In the genomic region with DNA sequence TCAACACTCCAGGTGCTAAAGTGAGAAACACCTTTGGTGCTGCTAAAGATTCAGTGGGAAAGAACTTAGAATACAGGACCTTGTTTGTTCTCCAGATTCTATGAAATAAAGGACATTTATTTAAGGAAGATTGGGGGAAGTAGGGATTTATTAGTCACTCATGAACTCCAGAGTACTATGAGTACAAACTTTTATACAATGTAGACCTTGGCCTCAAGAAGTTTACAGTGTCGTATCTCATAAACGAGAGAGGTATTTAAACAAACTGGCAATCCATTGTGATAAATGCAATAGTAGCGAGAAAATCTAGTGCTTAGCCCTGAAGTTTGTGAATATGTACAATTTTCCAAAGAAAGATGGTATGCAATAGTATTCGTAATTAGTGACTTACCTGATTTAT, we compare ENCODE assay signal across 15 cellular contexts. TPM values are rescaled to one million over a fixed set of nuclear protein-coding genes. Genes with fewer than 3 reads are reported as not detected.
A peak's percentile ranks its signal among the peaks of the same experiment; 100 is the strongest.
DNase-seq lines count a peak whose midpoint lies in the region; ATAC-seq and TF ChIP-seq lines count a peak whose summit lies in the region.
"Had no signal": no experiment of that assay in that cellular context is flagged by ENCODE, and none has a peak within 500 bp of the region (broad histone marks: within the 10 kb centered on the region; RNA-seq: fewer than 3 reads in every experiment).

No MANE protein-coding gene starts in this region.

- H3K4me1 ChIP-seq in mucosa of descending colon (ENCODE audit: low read depth): peaks cover 5% of the 10 kb centered on the region
- H3K4me1 ChIP-seq in subcutaneous abdominal adipose tissue (ENCODE audit: control insufficient read depth in 5 of 5, insufficient read depth in 5 of 5, low read length in 5 of 5): peaks cover 8 to 37% (median 28%) of the 10 kb centered on the region in 5 donors

- H3K4me3 ChIP-seq in coronary artery (no peak overlapping the region), mucosa of descending colon (no peak overlapping the region), subcutaneous abdominal adipose tissue (ENCODE audit: low read depth in 1 of 5, low read length in 5 of 5) (no peak overlapping the region)
- H3K4me3 ChIP-seq: MG63 had no signal

- H3K9me3 ChIP-seq in mucosa of descending colon: no peaks in the 10 kb centered on the region
- H3K9me3 ChIP-seq in subcutaneous abdominal adipose tissue (ENCODE audit: control insufficient read depth in 5 of 5, low read length in 5 of 5): no peaks in the 10 kb centered on the region
- H3K9me3 ChIP-seq: MG63 had no signal

- ATAC-seq in mucosa of descending colon (peak; percentile 84), HG02973 (IDR thresholded peaks at IDR 0.05; ENCODE audit: unreplicated experiment) (no peak)

- H3K27ac ChIP-seq in coronary artery (peak overlapping the region; percentile 4 to 76), subcutaneous abdominal adipose tissue (ENCODE audit: low read depth, low read length) (peak overlapping the region; percentile 86)

- H3K9ac ChIP-seq in subcutaneous abdominal adipose tissue (ENCODE audit: low read length in 5 of 5): no peak overlapping the region

- H3K27me3 ChIP-seq in subcutaneous abdominal adipose tissue (ENCODE audit: control insufficient read depth in 5 of 5, insufficient read depth in 4 of 5, low read length in 5 of 5): no peaks in the 10 kb centered on the region
- H3K27me3 ChIP-seq: MG63 had no signal

- TF ChIP-seq CTCF in coronary artery (IDR thresholded peaks at IDR 0.05) (no peak), mucosa of descending colon (IDR thresholded peaks at IDR 0.05) (no peak)

- intact Hi-C loops in mucosa of descending colon (cut with DNase I, micrococcal nuclease): loop anchor here in 1 of 2 donors (10.0 kb wide), 1 partner anchor 255 kb away; the partner anchor contains the start of gene CAV1

- no peaks in the 10 kb centered on the region for H3K36me3 ChIP-seq in mucosa of descending colon (ENCODE audit: low read depth)
- H3K36me3 ChIP-seq in subcutaneous abdominal adipose tissue (ENCODE audit: control insufficient read depth in 5 of 5, insufficient read depth in 5 of 5, low read length in 5 of 5): no peaks in the 10 kb centered on the region
- H3K36me3 ChIP-seq: MG63 had no signal

- DNase-seq in HCEC 1CT (peak; percentile 36), coronary artery (ENCODE audit: low spot score) (no peak), mucosa of descending colon (no peak), nucleus accumbens (lab: John Stamatoyannopoulos, UW) (no peak), ureter (ENCODE audit: low spot score) (no peak)
- DNase-seq: AML-193, EL, MG63, NCI-H1092 treated with DMSO at 0.1 percent for 48 hours, NCI-H1694, NCI-H2227 treated with DMSO at 0.1 percent for 48 hours, NCI-H526 treated with DMSO at 0.1 percent for 48 hours, SIG-M5 had no signal

RNA-seq across cellular contexts. Expression of gene TES, which starts 59.1 kb away (rescaled TPM):
- total RNA-seq in mucosa of descending colon (100 to 1,000 TPM; 101 to 224 (median 106) TPM), ureter (74.3 TPM)
